1 cellular context compared by ENCODE assay signal in the genomic region with DNA sequence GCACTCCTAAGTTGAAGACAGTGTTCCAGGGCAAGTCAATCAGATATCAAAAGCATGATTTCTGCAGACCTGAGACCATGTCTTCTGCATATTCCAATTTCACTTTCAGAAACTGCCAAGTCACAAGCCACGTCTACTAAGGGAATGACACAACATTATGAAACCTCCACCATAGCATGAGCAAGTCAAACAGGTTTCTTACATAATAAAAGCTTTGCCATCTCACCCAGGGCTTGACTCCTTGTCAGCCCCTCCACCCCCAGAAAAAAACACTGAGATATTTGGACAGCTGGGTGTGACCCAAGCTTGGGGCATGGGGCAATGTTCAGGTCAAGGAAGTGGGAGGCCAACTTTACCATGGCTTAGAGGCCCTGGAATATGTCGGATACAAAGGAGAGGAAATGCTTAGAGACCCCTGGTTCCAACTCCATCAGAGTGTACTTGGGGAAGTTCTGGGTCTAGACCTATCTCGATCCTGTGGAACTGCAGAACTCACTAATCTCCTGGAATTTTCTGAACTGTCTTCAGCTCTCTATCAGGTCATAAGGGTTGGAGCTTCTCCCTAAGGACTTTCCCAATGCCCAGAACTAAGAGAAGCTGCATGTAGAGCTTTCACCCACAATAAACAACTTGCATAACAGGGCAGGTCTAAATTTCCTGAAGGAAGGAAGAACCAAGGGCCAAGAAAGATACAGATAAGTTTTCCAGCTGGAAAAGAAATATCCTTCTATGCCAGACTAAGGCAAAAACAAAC.
A peak's percentile ranks its signal among the peaks of the same experiment; 100 is the strongest.
TF ChIP-seq lines count a peak whose summit lies in the region.

No MANE protein-coding gene starts in this region.

TF ChIP-seq in K562, 482 proteins besides CTCF, POLR2A, EP300 and RAD21 (continued from another document and continues in another):
- TF ChIP-seq, protein P1, sequence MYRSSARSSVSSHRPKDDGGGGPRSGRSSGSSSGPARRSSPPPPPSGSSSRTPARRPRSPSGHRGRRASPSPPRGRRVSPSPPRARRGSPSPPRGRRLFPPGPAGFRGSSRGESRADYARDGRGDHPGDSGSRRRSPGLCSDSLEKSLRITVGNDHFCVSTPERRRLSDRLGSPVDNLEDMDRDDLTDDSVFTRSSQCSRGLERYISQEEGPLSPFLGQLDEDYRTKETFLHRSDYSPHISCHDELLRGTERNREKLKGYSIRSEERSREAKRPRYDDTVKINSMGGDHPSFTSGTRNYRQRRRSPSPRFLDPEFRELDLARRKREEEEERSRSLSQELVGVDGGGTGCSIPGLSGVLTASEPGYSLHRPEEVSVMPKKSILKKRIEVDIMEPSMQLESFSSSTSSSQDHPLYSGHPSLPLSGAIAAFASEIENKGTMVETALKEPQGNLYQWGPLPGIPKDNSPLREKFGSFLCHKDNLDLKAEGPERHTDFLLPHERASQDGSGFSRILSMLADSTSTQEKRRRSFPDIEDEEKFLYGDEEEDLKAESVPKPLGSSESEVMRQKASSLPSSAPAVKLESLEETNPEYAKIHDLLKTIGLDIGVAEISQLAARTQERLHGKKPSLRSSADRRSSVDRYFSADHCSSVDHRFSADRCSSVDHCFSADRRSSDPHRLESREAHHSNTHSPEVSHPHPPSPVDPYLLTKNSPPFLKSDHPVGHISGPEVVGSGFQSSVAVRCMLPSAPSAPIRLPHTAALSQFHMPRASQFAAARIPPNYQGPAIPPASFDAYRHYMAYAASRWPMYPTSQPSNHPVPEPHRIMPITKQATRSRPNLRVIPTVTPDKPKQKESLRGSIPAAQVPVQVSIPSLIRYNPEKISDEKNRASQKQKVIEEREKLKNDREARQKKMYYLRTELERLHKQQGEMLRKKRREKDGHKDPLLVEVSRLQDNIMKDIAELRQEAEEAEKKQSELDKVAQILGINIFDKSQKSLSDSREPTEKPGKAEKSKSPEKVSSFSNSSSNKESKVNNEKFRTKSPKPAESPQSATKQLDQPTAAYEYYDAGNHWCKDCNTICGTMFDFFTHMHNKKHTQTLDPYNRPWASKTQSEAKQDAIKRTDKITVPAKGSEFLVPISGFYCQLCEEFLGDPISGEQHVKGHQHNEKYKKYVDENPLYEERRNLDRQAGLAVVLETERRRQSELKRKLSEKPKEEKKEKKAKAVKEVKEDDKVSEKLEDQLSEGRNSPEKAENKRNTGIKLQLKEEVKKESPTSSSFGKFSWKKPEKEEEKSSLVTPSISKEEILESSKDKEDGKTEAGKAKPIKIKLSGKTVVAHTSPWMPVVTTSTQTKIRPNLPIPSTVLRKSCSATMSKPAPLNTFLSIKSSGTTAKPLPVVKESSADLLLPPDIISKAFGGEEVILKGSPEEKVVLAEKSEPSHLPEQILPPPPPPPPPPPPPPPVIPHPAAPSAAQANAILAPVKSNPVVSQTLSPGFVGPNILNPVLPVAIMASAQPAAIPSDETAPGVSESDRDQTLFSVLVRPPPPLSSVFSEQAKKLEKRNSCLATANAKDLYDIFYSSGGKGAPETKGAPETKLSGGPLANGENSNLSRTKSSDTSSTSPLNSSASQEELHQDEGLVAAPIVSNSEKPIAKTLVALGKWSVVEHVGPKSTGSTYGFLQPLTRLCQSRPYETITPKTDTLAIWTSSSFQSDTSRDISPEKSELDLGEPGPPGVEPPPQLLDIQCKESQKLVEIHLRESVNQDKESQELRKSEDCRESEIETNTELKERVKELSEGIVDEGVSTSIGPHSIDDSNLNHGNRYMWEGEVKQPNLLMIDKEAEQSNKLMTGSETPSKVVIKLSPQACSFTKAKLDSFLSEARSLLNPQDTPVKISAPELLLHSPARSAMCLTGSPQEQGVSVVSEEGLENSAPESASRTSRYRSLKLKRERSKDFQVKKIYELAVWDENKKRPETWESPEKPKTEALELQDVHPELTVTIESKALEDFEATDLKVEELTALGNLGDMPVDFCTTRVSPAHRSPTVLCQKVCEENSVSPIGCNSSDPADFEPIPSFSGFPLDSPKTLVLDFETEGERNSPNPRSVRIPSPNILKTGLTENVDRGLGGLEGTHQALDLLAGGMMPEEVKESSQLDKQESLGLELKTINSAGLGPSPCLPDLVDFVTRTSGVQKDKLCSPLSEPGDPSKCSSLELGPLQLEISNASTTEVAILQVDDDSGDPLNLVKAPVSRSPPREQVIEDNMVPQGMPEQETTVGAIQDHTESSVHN (IDR thresholded peaks at IDR 0.05; ENCODE audit: borderline replicate concordance in 1 of 2, low read depth in 1 of 2) = peak in 1 of 2 experiments; percentile 91; a peak in 2 of 4 replicates
- TF ChIP-seq, protein P2, sequence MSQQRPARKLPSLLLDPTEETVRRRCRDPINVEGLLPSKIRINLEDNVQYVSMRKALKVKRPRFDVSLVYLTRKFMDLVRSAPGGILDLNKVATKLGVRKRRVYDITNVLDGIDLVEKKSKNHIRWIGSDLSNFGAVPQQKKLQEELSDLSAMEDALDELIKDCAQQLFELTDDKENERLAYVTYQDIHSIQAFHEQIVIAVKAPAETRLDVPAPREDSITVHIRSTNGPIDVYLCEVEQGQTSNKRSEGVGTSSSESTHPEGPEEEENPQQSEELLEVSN (IDR thresholded peaks at IDR 0.05; ENCODE audit: borderline replicate concordance in 1 of 2, extremely low read depth in 1 of 2, insufficient read depth in 1 of 2, insufficient read length in 1 of 2, low read depth in 1 of 2, low read length in 1 of 2, poor library complexity in 1 of 2, severe bottlenecking in 1 of 2) = no peak
- TF ChIP-seq ZBTB11 (CRISPR knock-in tag; IDR thresholded peaks at IDR 0.05) (peak in 1 of 3 experiments; percentile 69; a peak in 1 of 6 replicates), C11orf30 (IDR thresholded peaks at IDR 0.05; ENCODE audit: low read depth) (peak; percentile 96), ZNF707 (CRISPR knock-in tag; conservative IDR thresholded peaks at IDR 0.05) (no peak), ZNF384 (IDR thresholded peaks at IDR 0.05; ENCODE audit: low read depth, low read length) (peak; percentile 63), SMAD3 (CRISPR knock-in tag; conservative IDR thresholded peaks at IDR 0.05) (peak; percentile 80), ZNF644 (tag; IDR thresholded peaks at IDR 0.05; ENCODE audit: low read depth) (peak; percentile 94), ARNT (IDR thresholded peaks at IDR 0.05) (peak in 1 of 2 experiments; percentile 61; a peak in 1 of 4 replicates), ZNF583 (CRISPR knock-in tag; IDR thresholded peaks at IDR 0.05) (peak; percentile 57; the same call in 1 of the 2 replicates), GATAD2B (IDR thresholded peaks at IDR 0.05; ENCODE audit: borderline replicate concordance) (no peak), ZFX (CRISPR knock-in tag; IDR thresholded peaks at IDR 0.05) (peak; percentile 52; the same call in 1 of the 2 replicates), NFIC (IDR thresholded peaks at IDR 0.05) (no peak), TEAD4 (IDR thresholded peaks at IDR 0.05; ENCODE audit: low read length) (peak; percentile 36; the same call in 1 of the 2 replicates), TEAD4 (CRISPR knock-in tag; IDR thresholded peaks at IDR 0.05; ENCODE audit: borderline replicate concordance) (no peak), L3MBTL2 (IDR thresholded peaks at IDR 0.05) (peak; percentile 73), ATF1 (CRISPR knock-in tag; IDR thresholded peaks at IDR 0.05) (no peak), ATF1 (tag; IDR thresholded peaks at IDR 0.05) (peak; percentile 78), CEBPG (CRISPR knock-in tag; IDR thresholded peaks at IDR 0.05) (peak; percentile 77), CEBPG (tag; conservative IDR thresholded peaks at IDR 0.05 in 1 of 2, IDR thresholded peaks at IDR 0.05 in 1 of 2) (peak; percentile 96 to 97), SMARCE1 (IDR thresholded peaks at IDR 0.05) (peak; percentile 22; the same call in 1 of the 2 replicates), MYNN (IDR thresholded peaks at IDR 0.05) (peak; percentile 80; the same call in 1 of the 2 replicates), MYNN (CRISPR knock-in tag; IDR thresholded peaks at IDR 0.05) (0 out of 2 replicates have a peak, but pooled peaks have one; percentile 69), ATF3 (IDR thresholded peaks at IDR 0.05) (peak; percentile 90), ATF3 (CRISPR knock-in tag; conservative IDR thresholded peaks at IDR 0.05) (no peak), HIVEP1 (CRISPR knock-in tag; IDR thresholded peaks at IDR 0.05) (peak; percentile 76; the same call in 1 of the 2 replicates), IRF1 (CRISPR knock-in tag; IDR thresholded peaks at IDR 0.05; ENCODE audit: borderline replicate concordance) (no peak), NFRKB (IDR thresholded peaks at IDR 0.05; ENCODE audit: low read depth) (peak; percentile 77; the same call in 1 of the 2 replicates), NR2C2 (CRISPR knock-in tag; IDR thresholded peaks at IDR 0.05) (no peak), NR2C2 (tag; IDR thresholded peaks at IDR 0.05) (peak; percentile 86), GTF3C2 (IDR thresholded peaks at IDR 0.05; ENCODE audit: borderline replicate concordance, extremely low read depth, insufficient read length) (no peak), ZNF311 (CRISPR knock-in tag; IDR thresholded peaks at IDR 0.05) (no peak), HDAC3 (IDR thresholded peaks at IDR 0.05; ENCODE audit: borderline replicate concordance, partially characterized antibody) (peak; percentile 73), GTF2A2 (tag; IDR thresholded peaks at IDR 0.05) (peak; percentile 49; the same call in 1 of the 2 replicates), ZNF740 (CRISPR knock-in tag; IDR thresholded peaks at IDR 0.05) (no peak), ZNF740 (tag; IDR thresholded peaks at IDR 0.05) (peak in 1 of 2 experiments; percentile 77; a peak in 2 of 4 replicates), NFE2 (IDR thresholded peaks at IDR 0.05; ENCODE audit: low read depth) (peak; percentile 97), NONO (IDR thresholded peaks at IDR 0.05; ENCODE audit: low read depth in 2 of 2, low read length in 1 of 2) (no peak), HNRNPH1 (optimal IDR thresholded peaks at IDR 0.05; ENCODE audit: low read depth, low read length) (no peak)
